In the genomic region with DNA sequence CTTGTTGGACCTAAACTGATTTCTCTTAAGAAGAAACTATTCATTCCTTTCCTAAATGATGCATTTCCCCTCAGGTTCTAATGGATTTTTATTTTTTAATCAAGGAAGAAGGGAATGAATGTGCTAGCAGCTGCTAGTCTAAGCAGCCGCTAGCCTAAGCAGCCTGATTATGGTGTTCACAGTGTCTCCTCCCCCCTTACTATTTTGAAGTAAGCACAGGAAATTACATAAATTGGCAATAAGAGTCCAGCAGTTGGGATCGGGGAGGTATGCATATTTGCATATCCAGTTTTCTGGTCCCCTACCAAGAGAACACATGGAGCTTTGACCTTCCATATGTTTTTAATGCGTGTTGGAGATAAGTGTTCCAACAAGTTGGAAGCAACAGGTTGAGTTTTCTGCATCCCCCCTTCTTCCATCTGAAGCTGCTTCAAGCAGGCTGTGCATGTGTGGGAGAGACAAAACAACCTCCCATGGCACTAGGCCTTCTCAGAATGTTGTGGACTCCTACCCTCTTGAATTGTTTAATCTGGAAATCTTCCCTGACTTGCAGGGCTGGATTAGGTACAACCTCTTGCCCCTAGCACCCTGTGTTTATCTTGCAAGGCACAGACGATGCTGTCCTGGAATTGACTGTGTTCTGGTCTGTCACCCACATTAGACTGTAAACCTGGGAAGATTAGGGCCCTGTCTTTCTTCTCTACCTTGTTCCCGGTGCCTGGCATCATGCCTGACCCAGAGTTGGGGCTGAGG, we compare ENCODE assay signal across 18 cellular contexts.
"Had no signal": no experiment of that assay in that cellular context is flagged by ENCODE, and none has a peak within 500 bp of the region (broad histone marks: within the 10 kb centered on the region; RNA-seq: fewer than 3 reads in every experiment).

No MANE protein-coding gene starts in this region.

- H3K4me3 Mint-ChIP-seq: activated CD4-positive, alpha-beta T cell treated with anti-CD3 and anti-CD28 coated beads, Interleukin-2, amount 10 ng/mL, durations not matched to agents 7 days and 5 days; stimulated activated naive B cell treated with anti-CD40 and anti-IgM and Interleukin-4, amounts not matched to agents 10 μg/mL and 1 μg/mL and 100 μg/mL, for 72 hours; type B pancreatic cell had no signal

- H3K9me3 ChIP-seq: adrenal gland, right atrium auricular region, spleen had no signal

- H3K27me3 Mint-ChIP-seq: activated CD4-positive, alpha-beta T cell treated with anti-CD3 and anti-CD28 coated beads, Interleukin-2, amount 10 ng/mL, durations not matched to agents 7 days and 5 days; type B pancreatic cell had no signal

- H3K4me3 ChIP-seq: adrenal gland, coronary artery, lung, right atrium auricular region, spleen had no signal

- H3K27ac Mint-ChIP-seq: activated CD4-positive, alpha-beta T cell treated with anti-CD3 and anti-CD28 coated beads, Interleukin-2, amount 10 ng/mL, durations not matched to agents 7 days and 5 days; activated T-helper 2 cell treated with anti-CD3 and anti-CD28 coated beads, Interferon-gamma antibody, Interleukin-2, Interleukin-4, amounts not matched to agents 10 μg/mL and 5 μg/mL and 100 μg/mL, durations not matched to agents 14 hours and 24 hours and 36 hours; stimulated activated naive B cell treated with anti-CD40 and anti-IgM and Interleukin-4, amounts not matched to agents 10 μg/mL and 1 μg/mL and 100 μg/mL, for 72 hours; type B pancreatic cell had no signal

- FAIRE-seq: endothelial cell of umbilical vein, keratinocyte, TTC549 had no signal

- DNase-seq: activated CD4-positive, alpha-beta T cell treated with anti-CD3 and anti-CD28 coated beads, Interleukin-2, amount 10 ng/mL, durations not matched to agents 7 days and 5 days; activated CD4-positive, CD25-positive, alpha-beta regulatory T cell; activated naive CD4-positive, alpha-beta T cell treated with anti-CD3 and anti-CD28 coated beads, Interleukin-2, amount 50 U/mL, for 16 hours; adrenal gland; caudate nucleus; effector CD4-positive, alpha-beta T cell; midbrain; spleen; stimulated activated CD4-positive, alpha-beta T cell treated with anti-CD3 and anti-CD28 coated beads, Interleukin-1b, Interleukin-23, amount 100 ng/mL, for 48 hours; stimulated activated naive B cell treated with anti-CD40 and anti-IgM and Interleukin-4, amounts not matched to agents 10 μg/mL and 1 μg/mL and 100 μg/mL, for 72 hours had no signal

- H3K4me1 Mint-ChIP-seq: activated CD4-positive, alpha-beta T cell treated with anti-CD3 and anti-CD28 coated beads, Interleukin-2, amount 10 ng/mL, durations not matched to agents 7 days and 5 days; stimulated activated naive B cell treated with anti-CD40 and anti-IgM and Interleukin-4, amounts not matched to agents 10 μg/mL and 1 μg/mL and 100 μg/mL, for 72 hours had no signal

- ATAC-seq: stimulated activated naive B cell treated with anti-CD40 and anti-IgM and Interleukin-4, amounts not matched to agents 10 μg/mL and 1 μg/mL and 100 μg/mL, for 72 hours had no signal

- H3K9me3 Mint-ChIP-seq: activated CD4-positive, alpha-beta T cell treated with anti-CD3 and anti-CD28 coated beads, Interleukin-2, amount 10 ng/mL, durations not matched to agents 7 days and 5 days; activated T-helper 2 cell treated with anti-CD3 and anti-CD28 coated beads, Interferon-gamma antibody, Interleukin-2, Interleukin-4, amounts not matched to agents 10 μg/mL and 5 μg/mL and 100 μg/mL, durations not matched to agents 14 hours and 24 hours and 36 hours; stimulated activated naive B cell treated with anti-CD40 and anti-IgM and Interleukin-4, amounts not matched to agents 10 μg/mL and 1 μg/mL and 100 μg/mL, for 72 hours; type B pancreatic cell had no signal

- H3K4me1 ChIP-seq: adrenal gland, right atrium auricular region, spleen had no signal

- H3K27ac ChIP-seq: adrenal gland, coronary artery, right atrium auricular region, spleen had no signal

- H3K36me3 Mint-ChIP-seq: stimulated activated naive B cell treated with anti-CD40 and anti-IgM and Interleukin-4, amounts not matched to agents 10 μg/mL and 1 μg/mL and 100 μg/mL, for 72 hours; type B pancreatic cell had no signal

- H3K27me3 ChIP-seq: adrenal gland, right atrium auricular region, spleen had no signal

- H3K36me3 ChIP-seq: adrenal gland, right atrium auricular region, spleen had no signal
